1 cellular context compared by ENCODE assay signal in the genomic region with DNA sequence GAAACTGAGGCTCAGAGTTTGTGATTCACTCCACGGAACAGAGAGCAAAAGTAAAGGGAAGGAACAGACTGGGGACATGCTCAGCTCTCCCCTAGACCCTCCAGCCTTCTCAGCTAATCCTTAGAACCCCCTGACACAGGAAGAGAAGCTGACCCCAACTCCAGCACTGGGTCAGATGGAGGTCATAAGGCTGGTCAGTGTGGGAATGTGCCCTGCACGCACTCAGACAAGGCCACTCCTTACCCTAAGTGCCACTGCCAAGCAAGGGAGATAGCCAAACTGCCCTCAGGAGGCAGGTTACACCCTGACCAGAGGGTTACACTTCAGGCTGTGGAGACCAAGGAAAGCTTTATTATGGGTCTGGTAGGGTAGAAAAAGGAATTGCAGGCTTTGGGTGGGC.
TF ChIP-seq lines count a peak whose summit lies in the region.

No MANE protein-coding gene starts in this region.

TF ChIP-seq in K562, 482 proteins besides CTCF, POLR2A, EP300 and RAD21:
- TF ChIP-seq, protein P1, sequence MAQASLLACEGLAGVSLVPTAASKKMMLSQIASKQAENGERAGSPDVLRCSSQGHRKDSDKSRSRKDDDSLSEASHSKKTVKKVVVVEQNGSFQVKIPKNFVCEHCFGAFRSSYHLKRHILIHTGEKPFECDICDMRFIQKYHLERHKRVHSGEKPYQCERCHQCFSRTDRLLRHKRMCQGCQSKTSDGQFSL (CRISPR knock-in tag; IDR thresholded peaks at IDR 0.05) = 0 out of 2 replicates have a peak, but pooled peaks have one; percentile 35
- TF ChIP-seq, protein P1 (tag; IDR thresholded peaks at IDR 0.05) = no peak
- TF ChIP-seq, protein P2, sequence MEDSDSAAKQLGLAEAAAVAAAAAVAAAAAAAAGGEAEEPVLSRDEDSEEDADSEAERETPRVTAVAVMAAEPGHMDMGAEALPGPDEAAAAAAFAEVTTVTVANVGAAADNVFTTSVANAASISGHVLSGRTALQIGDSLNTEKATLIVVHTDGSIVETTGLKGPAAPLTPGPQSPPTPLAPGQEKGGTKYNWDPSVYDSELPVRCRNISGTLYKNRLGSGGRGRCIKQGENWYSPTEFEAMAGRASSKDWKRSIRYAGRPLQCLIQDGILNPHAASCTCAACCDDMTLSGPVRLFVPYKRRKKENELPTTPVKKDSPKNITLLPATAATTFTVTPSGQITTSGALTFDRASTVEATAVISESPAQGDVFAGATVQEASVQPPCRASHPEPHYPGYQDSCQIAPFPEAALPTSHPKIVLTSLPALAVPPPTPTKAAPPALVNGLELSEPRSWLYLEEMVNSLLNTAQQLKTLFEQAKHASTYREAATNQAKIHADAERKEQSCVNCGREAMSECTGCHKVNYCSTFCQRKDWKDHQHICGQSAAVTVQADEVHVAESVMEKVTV (CRISPR knock-in tag; IDR thresholded peaks at IDR 0.05) = no peak
TF ChIP-seq in K562: peak in this region for 1.
